In the genomic region with DNA sequence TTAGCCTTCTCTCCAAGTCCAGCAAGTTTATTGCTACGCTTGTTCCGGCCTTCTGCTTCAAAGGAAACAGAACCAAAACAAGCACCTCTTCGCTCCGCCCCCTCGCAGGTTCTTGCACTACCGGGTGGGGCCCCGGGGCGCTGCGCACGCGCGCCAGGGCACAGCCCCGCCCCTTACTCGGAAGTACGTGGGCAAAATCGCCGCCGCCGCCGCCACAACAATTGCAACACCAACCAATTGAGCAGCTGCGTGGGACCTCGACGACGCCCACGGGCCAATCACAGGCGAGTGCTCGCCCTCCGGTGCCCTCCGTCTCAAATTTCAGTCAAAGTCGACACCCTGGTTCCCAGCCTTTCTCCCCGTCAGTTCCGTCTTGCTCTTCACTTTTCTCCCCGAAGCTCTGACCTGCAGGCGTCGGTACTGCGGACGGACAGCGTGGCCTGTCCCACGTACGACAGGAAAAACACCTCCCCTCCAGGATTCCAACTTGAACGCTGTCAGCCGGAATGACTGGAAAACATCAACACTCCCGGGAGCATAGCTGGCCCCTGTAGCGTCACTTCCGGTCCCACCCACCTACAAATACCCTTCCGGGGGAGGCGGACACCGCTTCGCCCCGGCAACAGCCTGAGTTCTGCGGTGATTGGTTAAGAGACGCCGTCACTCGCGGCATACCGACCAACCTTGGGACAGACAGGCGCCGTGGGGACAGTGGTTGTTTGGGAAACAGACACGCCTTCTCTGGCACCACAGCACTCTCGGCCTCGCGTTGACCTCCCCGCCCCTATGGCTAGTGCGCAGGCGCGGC, we compare ENCODE assay signal across 8 cellular contexts. TPM values are rescaled to one million over a fixed set of nuclear protein-coding genes. Genes with fewer than 3 reads are reported as not detected.
DNase-seq lines count a peak whose midpoint lies in the region; ATAC-seq lines count a peak whose summit lies in the region.

No MANE protein-coding gene starts in this region.

- peak; percentile 99 for DNase-seq in COLO829 (ENCODE audit: low spot score)
- DNase-seq in HT1080 (ENCODE audit: low read depth) = peak; percentile 95
- DNase-seq in NOMO-1 (lab: John Stamatoyannopoulos, UW; ENCODE audit: unreplicated experiment in 2 of 2) = peak; percentile 90 to 91
- peak in 2 of 3 experiments; percentile 73 to 84 for DNase-seq in activated CD8-positive, alpha-beta memory T cell treated with anti-CD3 and anti-CD28 coated beads for 48 hours (ENCODE audit: low read depth in 2 of 3, low spot score in 2 of 3)
- peak; percentile 88 to 90 (median 89) for DNase-seq in effector memory CD8-positive, alpha-beta T cell
- peak; percentile 81 to 88 for DNase-seq in memory B cell (ENCODE audit: low spot score in 2 of 2)
- DNase-seq in stimulated activated CD8-positive, alpha-beta memory T cell treated with anti-CD3 and anti-CD28 coated beads, Interleukin-12 subunit alpha, Interleukin-12 subunit beta, amount 100 ng/mL, for 1 hour (ENCODE audit: low read depth) = peak; percentile 85

- ATAC-seq in GM21367 (IDR thresholded peaks at IDR 0.05; ENCODE audit: unreplicated experiment) = peak; percentile 81
- peak; percentile 74 for ATAC-seq in effector memory CD8-positive, alpha-beta T cell (replicated peaks)
- peak; percentile 74 for ATAC-seq in memory B cell (ENCODE audit: low read depth)

- H3K4me1 Mint-ChIP-seq in effector memory CD8-positive, alpha-beta T cell (ENCODE audit: low read depth in 2 of 2) = peaks cover 17 to 26% of the 10 kb centered on the region in 2 donors
- peaks cover 37% of the 10 kb centered on the region for H3K4me1 Mint-ChIP-seq in memory B cell

- peaks cover 51% of the 10 kb centered on the region for H3K36me3 Mint-ChIP-seq in effector memory CD8-positive, alpha-beta T cell (ENCODE audit: insufficient read depth)
- H3K36me3 Mint-ChIP-seq in memory B cell = peaks cover 3% of the 10 kb centered on the region

- H3K27ac Mint-ChIP-seq in effector memory CD8-positive, alpha-beta T cell = peak overlapping the region; percentile 100
- H3K27ac Mint-ChIP-seq in memory B cell = peak overlapping the region; percentile 100

- H3K27me3 Mint-ChIP-seq in effector memory CD8-positive, alpha-beta T cell = no peaks in the 10 kb centered on the region
- H3K27me3 Mint-ChIP-seq in memory B cell = no peaks in the 10 kb centered on the region

- peak overlapping the region; percentile 94 to 97 for H3K4me3 Mint-ChIP-seq in effector memory CD8-positive, alpha-beta T cell
- H3K4me3 Mint-ChIP-seq in memory B cell = peak overlapping the region; percentile 99

- no peaks in the 10 kb centered on the region for H3K9me3 Mint-ChIP-seq in effector memory CD8-positive, alpha-beta T cell
- H3K9me3 Mint-ChIP-seq in memory B cell = no peaks in the 10 kb centered on the region

RNA-seq across cellular contexts. Expression of gene OTUD5, which starts 0.6 kb away (rescaled TPM):
- 30.0 and 31.7 TPM in 2 replicates for total RNA-seq in HT1080 (2014; rRNA removed; shearing (Covaris generic))
- 43.1 and 47.8 TPM in 2 replicates for polyA plus RNA-seq in HT1080 (2015; cell fraction: cytosol; rRNA removed)
- 92.3 and 101 TPM in 2 replicates for polyA plus RNA-seq in HT1080 (2015; cell fraction: nucleus; rRNA removed)

RNA-seq across cellular contexts. Expression of gene KCND1, which starts 13.6 kb away (rescaled TPM):
- total RNA-seq in HT1080 (2014; rRNA removed; shearing (Covaris generic)) = 0.23 and 0.42 TPM in 2 replicates
- polyA plus RNA-seq in HT1080 (2015; cell fraction: cytosol; rRNA removed) = 0.47 and 0.66 TPM in 2 replicates
- 1.7 and 1.9 TPM in 2 replicates for polyA plus RNA-seq in HT1080 (2015; cell fraction: nucleus; rRNA removed)

RNA-seq across cellular contexts. Expression of gene PIM2, which starts 39.2 kb away (rescaled TPM):
- total RNA-seq in HT1080 (2014; rRNA removed; shearing (Covaris generic)) = 0.03 and 0.16 TPM in 2 replicates
- 1.7 and 2.2 TPM in 2 replicates for polyA plus RNA-seq in HT1080 (2015; cell fraction: cytosol; rRNA removed)
- polyA plus RNA-seq in HT1080 (2015; cell fraction: nucleus; rRNA removed) = 5.6 and 5.7 TPM in 2 replicates

RNA-seq across cellular contexts. Expression of gene GRIPAP1, which starts 44.0 kb away (rescaled TPM):
- 11.9 and 13.9 TPM in 2 replicates for total RNA-seq in HT1080 (2014; rRNA removed; shearing (Covaris generic))
- polyA plus RNA-seq in HT1080 (2015; cell fraction: cytosol; rRNA removed) = 12.0 and 14.3 TPM in 2 replicates
- polyA plus RNA-seq in HT1080 (2015; cell fraction: nucleus; rRNA removed) = 43.5 and 52.1 TPM in 2 replicates

RNA-seq across cellular contexts. Expression of gene SLC35A2, which starts 46.6 kb away (rescaled TPM):
- 19.4 and 30.6 TPM in 2 replicates for total RNA-seq in HT1080 (2014; rRNA removed; shearing (Covaris generic))
- polyA plus RNA-seq in HT1080 (2015; cell fraction: cytosol; rRNA removed) = 25.7 and 26.0 TPM in 2 replicates
- 35.5 and 36.6 TPM in 2 replicates for polyA plus RNA-seq in HT1080 (2015; cell fraction: nucleus; rRNA removed)

Comparison
In these comparisons a context has a peak if more than half of its experiments do, and no peak if none do; other contexts are left out.
1. Peak in every context shown above with its lines: DNase-seq and ATAC-seq.